ENCODE assay signal across 7 cellular contexts in genomic region chr20:35698298-35699126, GRCh38. TPM values are rescaled to one million over a fixed set of nuclear protein-coding genes. Genes with fewer than 3 reads are reported as not detected.
DNase-seq lines count a peak whose midpoint lies in the region; ATAC-seq and TF ChIP-seq lines count a peak whose summit lies in the region.

No MANE protein-coding gene starts in this region.

- POLR2A ChIA-PET in PC-9 (lab: Charles Lee; ENCODE audit: unreplicated experiment): no interaction called here

- H3K9me3 ChIP-seq in PC-9 (ENCODE audit: insufficient read depth, low read depth): no peaks in the 10 kb centered on the region
- H3K9me3 ChIP-seq in transverse colon: no peaks in the 10 kb centered on the region

- TF ChIP-seq EP300 in transverse colon (IDR thresholded peaks at IDR 0.05; ENCODE audit: low read depth): no peak

- ATAC-seq in GM18505 (IDR thresholded peaks at IDR 0.05; ENCODE audit: unreplicated experiment) (peak; percentile 27), HG02588 (IDR thresholded peaks at IDR 0.05; ENCODE audit: unreplicated experiment) (peak; percentile 29)

- peaks cover 32% of the 10 kb centered on the region for H4K20me1 ChIP-seq in PC-9 (ENCODE audit: insufficient read depth)

- CTCF ChIA-PET in PC-9 (lab: Charles Lee): no interaction called here

- H3K4me2 ChIP-seq in PC-9: peak overlapping the region; percentile 83

- H3K27ac ChIP-seq in PC-9: peak overlapping the region; percentile 75
- peak overlapping the region; percentile 91 to 95 (median 92) for H3K27ac ChIP-seq in transverse colon

- no peaks in the 10 kb centered on the region for H3K9me2 ChIP-seq in PC-9 (ENCODE audit: insufficient read depth)

- H3K4me1 ChIP-seq in PC-9 (replicated peaks; ENCODE audit: insufficient read depth) (peaks cover 25% of the 10 kb centered on the region), transverse colon (peaks cover 0 to 32% (median 19%) of the 10 kb centered on the region in 4 donors)

- BruUV-seq in PC-9 (replicated peaks; lab: Mats Ljungman, UMichigan): TSS peak; percentile 24

- WGBS in lower leg skin, 2 donors: 5% methylated on average over 36 to 37 of the region's 37 CpGs
- 4 to 6% methylated on average over 36 of the region's 37 CpGs for WGBS in transverse colon (ENCODE audit: low coverage in 1 of 2), 2 donors

- intact Hi-C loops in PC-9 (cut with micrococcal nuclease; ENCODE audit: unreplicated experiment): loop anchor here (5.0 kb wide), 2 partner anchors 81 to 231 kb away; partner anchors contain the start of gene SPAG4
- intact Hi-C loops in lower leg skin (cut with DNase I; ENCODE audit: low total_unique reads): no loop called here
- intact Hi-C loops in transverse colon (cut with DNase I; ENCODE audit: low total_unique reads): loop anchor here (10.0 kb wide), 1 partner anchor 94 kb away; no protein-coding TSS in a partner anchor

- H3K27me3 ChIP-seq in PC-9 (ENCODE audit: insufficient read depth, low read depth) (no peaks in the 10 kb centered on the region), transverse colon (no peaks in the 10 kb centered on the region)

- DNase-seq in PC-9 (no peak), choroid plexus epithelial cell (ENCODE audit: low read depth) (no peak), lower leg skin (ENCODE audit: low spot score in 2 of 2) (peak; percentile 17 to 70), transverse colon (no peak), KG1 (lab: John Stamatoyannopoulos, UW) (no peak)

- in situ Hi-C loops in transverse colon (cut with MboI; ENCODE audit: low pct_ligation_motif_present in 1 of 4, low pct_unique_long_range_greater_than_20kb in 1 of 4, low sequenced_read_pairs in 3 of 4): no loop called here

- TF ChIP-seq POLR2A in GM18505 (IDR thresholded peaks at IDR 0.05; ENCODE audit: borderline replicate concordance, extremely low read depth, insufficient read depth, insufficient read length) (no peak), lower leg skin (IDR thresholded peaks at IDR 0.05) (no peak), transverse colon (IDR thresholded peaks at IDR 0.05) (no peak)

- peaks cover 36% of the 10 kb centered on the region for H3K79me2 ChIP-seq in PC-9 (ENCODE audit: low read depth)

- H3F3A ChIP-seq in PC-9 (ENCODE audit: insufficient read depth, low read depth): peaks cover 42% of the 10 kb centered on the region

- peak overlapping the region; percentile 95 for H2AFZ ChIP-seq in PC-9

- no peak for TF ChIP-seq CTCF in PC-9 (conservative IDR thresholded peaks at IDR 0.05)
- TF ChIP-seq CTCF in choroid plexus epithelial cell (conservative IDR thresholded peaks at IDR 0.05; ENCODE audit: low read depth, low read length): no peak
- TF ChIP-seq CTCF in lower leg skin (IDR thresholded peaks at IDR 0.05): no peak
- no peak for TF ChIP-seq CTCF in transverse colon (IDR thresholded peaks at IDR 0.05)

- H3K36me3 ChIP-seq in PC-9 (ENCODE audit: low read depth): peaks cover 17% of the 10 kb centered on the region
- peaks cover 0 to 35% (median 4%) of the 10 kb centered on the region in 4 donors for H3K36me3 ChIP-seq in transverse colon

- H3K4me3 ChIP-seq in PC-9: peak overlapping the region; percentile 96
- peak overlapping the region; percentile 98 for H3K4me3 ChIP-seq in choroid plexus epithelial cell (ENCODE audit: low read depth, low read length)
- H3K4me3 ChIP-seq in lower leg skin (ENCODE audit: low read depth, poor library complexity, severe bottlenecking): peak overlapping the region; percentile 91
- H3K4me3 ChIP-seq in transverse colon: peak overlapping the region; percentile 66 to 91 (median 82)

RNA-seq across cellular contexts. Expression of gene NFS1, which starts 0.6 kb away (rescaled TPM):
- total RNA-seq in PC-9 (2021): 56.9 and 65.0 TPM in 2 replicates
- 10 to 100 TPM; 39.6 to 48.4 (median 44.0) TPM for total RNA-seq in lower leg skin
- 10 to 100 TPM; 28.4 to 54.1 (median 42.0) TPM for total RNA-seq in transverse colon

RNA-seq across cellular contexts. Expression of gene ROMO1, which starts 0.7 kb away (rescaled TPM):
- total RNA-seq in PC-9 (2021) (175 and 271 TPM in 2 replicates), lower leg skin (100 to 1,000 TPM in 3 of 4 donors, 10 to 100 TPM in 1; 57.4 to 242 (median 150) TPM), transverse colon (100 to 1,000 TPM; 114 to 416 (median 182) TPM)

RNA-seq across cellular contexts. Expression of gene CPNE1, which starts 33.8 kb away (rescaled TPM):
- 271 and 311 TPM in 2 replicates for total RNA-seq in PC-9 (2021)
- total RNA-seq in lower leg skin: 100 to 1,000 TPM in 2 of 4 donors, 10 to 100 TPM in 2; 51.8 to 172 (median 122) TPM
- total RNA-seq in transverse colon: 100 to 1,000 TPM in 3 of 4 donors, 10 to 100 TPM in 1; 67.7 to 225 (median 132) TPM

RNA-seq across cellular contexts. Expression of gene RBM12, which starts 33.8 kb away (rescaled TPM):
- total RNA-seq in PC-9 (2021) (46.9 and 81.2 TPM in 2 replicates), lower leg skin (10 to 100 TPM; 13.5 to 27.8 (median 21.4) TPM), transverse colon (10 to 100 TPM; 24.7 to 33.8 (median 29.3) TPM)

RNA-seq across cellular contexts. Expression of gene RBM39, which starts 43.5 kb away (rescaled TPM):
- total RNA-seq in PC-9 (2021): 354 and 379 TPM in 2 replicates
- 100 to 1,000 TPM; 165 to 303 (median 188) TPM for total RNA-seq in lower leg skin
- 100 to 1,000 TPM; 264 to 721 (median 416) TPM for total RNA-seq in transverse colon

Comparison
In these comparisons a context has a peak if more than half of its experiments do, and no peak if none do; other contexts are left out.
1. DNase-seq: peak in lower leg skin (2 of 2); none in PC-9 (0 of 2), choroid plexus epithelial cell (single experiment), transverse colon (single experiment) and KG1 (single experiment).
2. Peak in every context shown above with its lines, with median percentiles within 50 percentile points of each other: H3K4me3 ChIP-seq.